Comparison of ENCODE assay signal across 8 cellular contexts in the genomic region with DNA sequence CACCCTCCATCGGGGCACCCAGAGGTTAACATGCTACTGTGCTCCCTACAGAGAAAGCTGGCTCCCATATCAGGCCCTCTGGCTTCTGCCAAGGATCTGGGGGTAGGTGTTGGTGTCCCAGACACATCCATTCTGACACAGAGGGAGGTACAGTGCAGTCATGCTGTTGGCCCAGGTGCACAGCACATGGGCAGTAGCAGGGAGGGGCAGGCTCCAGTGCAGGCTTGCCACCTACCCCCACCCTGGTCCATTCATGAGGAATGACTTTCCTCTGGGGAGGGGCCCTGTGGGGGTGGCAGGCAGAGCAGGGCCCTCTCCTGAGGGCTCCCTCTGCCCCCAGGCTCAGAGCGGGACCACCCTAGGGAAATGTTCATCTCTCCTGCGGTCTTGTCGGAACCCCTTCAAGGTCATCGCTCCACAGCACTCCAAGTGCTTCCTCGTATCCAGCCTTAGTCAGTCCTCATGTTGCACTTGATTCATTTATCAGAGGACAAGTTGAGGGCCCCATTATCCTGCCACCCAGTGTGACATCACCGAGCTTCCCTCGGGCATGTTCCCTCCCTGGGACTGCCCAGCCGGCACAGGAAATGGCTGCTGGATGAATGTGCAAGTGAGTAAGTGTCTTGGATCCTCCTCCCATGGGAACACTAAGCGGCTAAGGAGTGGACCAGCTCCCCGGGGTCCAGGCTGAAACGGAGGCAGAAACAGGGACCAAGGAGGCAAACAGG. TPM values are rescaled to one million over a fixed set of nuclear protein-coding genes. Genes with fewer than 3 reads are reported as not detected.
DNase-seq lines count a peak whose midpoint lies in the region; ATAC-seq and TF ChIP-seq lines count a peak whose summit lies in the region.

No MANE protein-coding gene starts in this region.

- H3K4me3 Mint-ChIP-seq in HFFc6 = peak overlapping the region; percentile 83

- H3K27ac ChIP-seq in ascending aorta = peak overlapping the region; percentile 94 to 99
- H3K27ac ChIP-seq in substantia nigra (ENCODE audit: low read depth, low read length, poor library complexity, severe bottlenecking) = peak overlapping the region; percentile 100

- no peaks in the 10 kb centered on the region for H3K9me3 ChIP-seq in ascending aorta

- no peaks in the 10 kb centered on the region for H3K36me3 Mint-ChIP-seq in HFFc6 (ENCODE audit: low read depth)

- H3K9me3 Mint-ChIP-seq in HFFc6 = no peaks in the 10 kb centered on the region

- H3K27me3 ChIP-seq in ascending aorta = no peaks in the 10 kb centered on the region

- intact Hi-C loops in ascending aorta (cut with DNase I) = loop anchor here (2.0 kb wide), 1 partner anchor 24 kb away; no protein-coding TSS in a partner anchor

- H3K4me1 Mint-ChIP-seq in HFFc6 (ENCODE audit: low read depth) = peaks cover 54% of the 10 kb centered on the region

- peak overlapping the region in 1 of 2 donors; percentile 26 for H3K4me3 ChIP-seq in ascending aorta

- peaks cover 2% of the 10 kb centered on the region for H3K27me3 Mint-ChIP-seq in HFFc6 (ENCODE audit: insufficient read depth)

- ATAC-seq in GM18868 (IDR thresholded peaks at IDR 0.05; ENCODE audit: unreplicated experiment) = no peak
- no peak for ATAC-seq in HG02938 (IDR thresholded peaks at IDR 0.05; ENCODE audit: unreplicated experiment)

- peak overlapping the region; percentile 100 for H3K27ac Mint-ChIP-seq in HFFc6

- peaks cover 33 to 35% of the 10 kb centered on the region in 2 donors for H3K36me3 ChIP-seq in ascending aorta

- TF ChIP-seq CTCF in HFFc6 (IDR thresholded peaks at IDR 0.05) (no peak), ascending aorta (IDR thresholded peaks at IDR 0.05) (no peak)

- DNase-seq in HFFc6 = peak; percentile 99
- peak; percentile 86 to 97 for DNase-seq in ascending aorta (ENCODE audit: low spot score in 2 of 2)
- peak; percentile 99 for DNase-seq in hepatic stellate cell (ENCODE audit: low spot score)
- peak in 28 of 49 donors; percentile 27 to 74 (median 50) for DNase-seq in substantia nigra (lab: John Stamatoyannopoulos, UW)
- DNase-seq in NCI-H1694 treated with DMSO at 0.1 percent for 48 hours (lab: John Stamatoyannopoulos, UW) = no peak
- no peak for DNase-seq in SIG-M5 treated with dmso at 0.1 percent for 504 hours (lab: John Stamatoyannopoulos, UW; ENCODE audit: unreplicated experiment)

- H3K4me1 ChIP-seq in ascending aorta = peaks cover 27 to 43% of the 10 kb centered on the region in 2 donors

RNA-seq across cellular contexts. Expression of a gene that starts 10.0 kb away (rescaled TPM):
- total RNA-seq in HFFc6 (2021; fragmentation: NEBNext Ultra II Directional; extraction: Animal tissue kit (Norgen Biotek cat#: 25700)) = 10 to 100 TPM; 31.7 to 43.3 (median 37.4) TPM
- total RNA-seq in ascending aorta = 76.5 TPM

RNA-seq across cellular contexts. Expression of a gene that starts 50.7 kb away (rescaled TPM):
- total RNA-seq in HFFc6 (2021; fragmentation: NEBNext Ultra II Directional; extraction: Animal tissue kit (Norgen Biotek cat#: 25700)) = 1,000 to 10,000 TPM; 1,011 to 1,270 (median 1,111) TPM
- 1,224 TPM for total RNA-seq in ascending aorta

Comparison
In these comparisons a context has a peak if more than half of its experiments do, and no peak if none do; other contexts are left out.
1. DNase-seq: peak in HFFc6 (single experiment), ascending aorta (2 of 2), hepatic stellate cell (single experiment) and substantia nigra (28 of 49); none in NCI-H1694 treated with DMSO at 0.1 percent for 48 hours (single experiment) and SIG-M5 treated with dmso at 0.1 percent for 504 hours (single experiment).